Comparison of ENCODE assay signal across 26 cellular contexts in genomic region chr3:190644035-190644434, GRCh38.
"Had no signal": no experiment of that assay in that cellular context is flagged by ENCODE, and none has a peak within 500 bp of the region (broad histone marks: within the 10 kb centered on the region; RNA-seq: fewer than 3 reads in every experiment).

No MANE protein-coding gene starts in this region.

- DNase-seq: activated CD4-positive, alpha-beta T cell treated with anti-CD3 and anti-CD28 coated beads for 36 hours; activated CD4-positive, CD25-positive, alpha-beta regulatory T cell; activated CD8-positive, alpha-beta memory T cell treated with anti-CD3 and anti-CD28 coated beads, Interleukin-2, amount 10 ng/mL, durations not matched to agents 7 days and 5 days; activated CD8-positive, alpha-beta T cell treated with anti-CD3 and anti-CD28 coated beads, Interleukin-2, amount 10 ng/mL, durations not matched to agents 7 days and 5 days; activated naive CD8-positive, alpha-beta T cell treated with anti-CD3 and anti-CD28 coated beads, Interleukin-2, amount 50 U/mL, for 24 hours; activated T-cell treated with anti-CD3 and anti-CD28 coated beads, Interleukin-2, amount 50 U/mL, for 48 hours; amygdala; central memory CD4-positive, alpha-beta T cell; effector CD8-positive, alpha-beta T cell; esophagus squamous epithelium; foreskin melanocyte; heart right ventricle; left lung; mesendoderm; mucosa of descending colon; naive thymus-derived CD4-positive, alpha-beta T cell; nucleus accumbens; right cardiac atrium; stimulated activated CD4-positive, alpha-beta T cell treated with anti-CD3 and anti-CD28 coated beads, Interleukin-2, amount 100 ng/mL, for 48 hours; stimulated activated naive CD4-positive, alpha-beta T cell treated with Interleukin-2 at 50 U/mL for 16 hours; T-helper 17 cell had no signal

- H3K27me3 ChIP-seq: breast epithelium, esophagus squamous epithelium, heart right ventricle, left lung, tibial nerve had no signal

- H3K4me1 ChIP-seq: breast epithelium, esophagus squamous epithelium, heart right ventricle, left lung, parathyroid adenoma, tibial nerve had no signal

- H3K4me3 ChIP-seq: breast epithelium, esophagus squamous epithelium, heart right ventricle, left lung, lung, mucosa of descending colon, tibial nerve had no signal

- H3K79me2 ChIP-seq: parathyroid adenoma had no signal

- H3K9ac ChIP-seq: parathyroid adenoma had no signal

- H2AFZ ChIP-seq: parathyroid adenoma had no signal

- H3K27ac ChIP-seq: breast epithelium, epithelial cell of prostate, esophagus squamous epithelium, heart right ventricle, left lung, parathyroid adenoma, tibial nerve had no signal

- H3K9me3 ChIP-seq: breast epithelium, esophagus squamous epithelium, heart right ventricle, left lung, mucosa of descending colon, tibial nerve had no signal

- ATAC-seq: activated CD4-positive, alpha-beta T cell treated with anti-CD3 and anti-CD28 coated beads for 36 hours; activated CD8-positive, alpha-beta memory T cell treated with anti-CD3 and anti-CD28 coated beads, Interleukin-2, amount 10 ng/mL, durations not matched to agents 7 days and 5 days; activated CD8-positive, alpha-beta T cell treated with anti-CD3 and anti-CD28 coated beads, Interleukin-2, amount 10 ng/mL, durations not matched to agents 7 days and 5 days; activated naive CD8-positive, alpha-beta T cell treated with anti-CD3 and anti-CD28 coated beads, Interleukin-2, amount 50 U/mL, for 24 hours; heart right ventricle; left lung; mucosa of descending colon; naive thymus-derived CD4-positive, alpha-beta T cell; right cardiac atrium; T-helper 17 cell had no signal

- H3K36me3 ChIP-seq: breast epithelium had no signal
